8 cellular contexts compared by ENCODE assay signal in the genomic region with DNA sequence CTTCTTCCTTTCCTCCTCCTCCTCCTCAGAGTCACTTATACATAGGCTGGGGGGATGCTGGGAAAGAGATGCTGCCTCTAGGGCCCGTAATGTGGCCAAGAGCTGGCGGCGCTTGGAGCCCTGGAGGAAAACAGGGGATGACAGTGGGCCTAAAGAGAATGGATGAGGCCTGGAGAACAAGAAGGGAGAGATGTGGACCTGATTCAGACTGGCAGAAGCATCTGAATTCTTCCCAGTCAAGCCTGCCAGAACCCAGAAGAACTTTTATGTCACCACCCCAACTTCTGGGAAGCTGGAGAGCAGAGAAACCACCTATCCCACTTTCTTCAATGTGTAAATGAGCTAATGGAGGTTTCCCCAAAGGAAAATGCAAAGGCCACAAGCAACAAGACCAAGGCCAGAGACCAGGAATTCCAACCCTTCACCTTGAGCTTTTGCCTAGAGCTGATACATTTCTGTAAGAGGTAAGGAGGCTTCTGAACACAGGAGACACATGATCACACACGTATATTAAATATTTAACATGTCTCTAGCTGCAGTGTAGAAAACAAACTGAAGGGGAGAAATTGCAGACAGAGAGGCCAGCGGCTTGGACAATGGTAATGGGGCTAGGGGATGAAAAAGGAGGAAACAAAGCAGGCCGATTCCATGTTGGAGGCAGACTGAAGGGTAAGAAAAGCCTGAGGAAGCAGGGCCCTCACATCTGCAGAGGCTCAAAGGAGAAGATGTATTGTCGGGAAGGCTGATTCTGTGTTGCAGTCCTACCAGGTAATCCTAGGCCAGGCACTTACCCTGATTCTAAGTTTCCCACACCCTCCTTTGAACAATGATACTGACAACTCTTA. TPM values are rescaled to one million over a fixed set of nuclear protein-coding genes. Genes with fewer than 3 reads are reported as not detected.
DNase-seq lines count a peak whose midpoint lies in the region; ATAC-seq and TF ChIP-seq lines count a peak whose summit lies in the region.

No MANE protein-coding gene starts in this region.

- TF ChIP-seq CTCF in AG04449 (IDR thresholded peaks at IDR 0.05; ENCODE audit: insufficient read depth, low read length, missing control alignments) = no peak
- TF ChIP-seq CTCF in IMR-90 (conservative IDR thresholded peaks at IDR 0.05; ENCODE audit: low read depth, low read length) = no peak
- no peak for TF ChIP-seq CTCF in dorsolateral prefrontal cortex (IDR thresholded peaks at IDR 0.05 in 54 of 56, conservative IDR thresholded peaks at IDR 0.05 in 2 of 56; ENCODE audit: low read depth in 1 of 56, partially characterized antibody in 56 of 56)

- H3K9me3 ChIP-seq in IMR-90 (ENCODE audit: control insufficient read depth, insufficient read depth, low read length) = no peaks in the 10 kb centered on the region
- H3K9me3 ChIP-seq in muscle layer of duodenum (ENCODE audit: control insufficient read depth in 1 of 2, low read length in 2 of 2) = no peaks in the 10 kb centered on the region

- no peak for ATAC-seq in IMR-90 (ENCODE audit: low read depth)
- no peak for ATAC-seq in HG03432 (IDR thresholded peaks at IDR 0.05; ENCODE audit: unreplicated experiment)

- peak overlapping the region; percentile 88 for H3K9ac ChIP-seq in IMR-90 (ENCODE audit: low read depth, low read length)

- peak overlapping the region; percentile 63 for H2AK9ac ChIP-seq in IMR-90 (replicated peaks; ENCODE audit: low read depth, low read length, poor library complexity)

- peaks cover 19% of the 10 kb centered on the region for H3K9me1 ChIP-seq in IMR-90 (ENCODE audit: insufficient read depth, low read length)

- peak overlapping the region; percentile 74; the same call in 1 of the 2 replicates for H3K56ac ChIP-seq in IMR-90 (ENCODE audit: extremely low read depth, insufficient read depth, low read length)

- BruUV-seq in IMR-90 (replicated peaks; lab: Mats Ljungman, UMichigan) = no TSS peak

- H2BK20ac ChIP-seq in IMR-90 (ENCODE audit: low read depth, low read length) = no peak overlapping the region

- peak overlapping the region; percentile 82 for H3K23ac ChIP-seq in IMR-90 (ENCODE audit: low read depth, low read length)

- H3K27ac ChIP-seq in IMR-90 (ENCODE audit: insufficient read depth, low read length) (peak overlapping the region; percentile 36), dorsolateral prefrontal cortex (peak overlapping the region in 37 of 59 donors; percentile 13 to 97 (median 92)), muscle layer of duodenum (ENCODE audit: low read length) (peak overlapping the region; percentile 94)

- H4K5ac ChIP-seq in IMR-90 (ENCODE audit: low read depth, low read length) = no peak overlapping the region

- H4K20me1 ChIP-seq in IMR-90 (ENCODE audit: insufficient read depth, low read length) = peaks cover 5% of the 10 kb centered on the region; the same call in 1 of the 2 replicates

- H3K27me3 ChIP-seq in IMR-90 (ENCODE audit: control insufficient read depth, insufficient read depth, low read length) = no peaks in the 10 kb centered on the region
- H3K27me3 ChIP-seq in dorsolateral prefrontal cortex = no peaks in the 10 kb centered on the region
- H3K27me3 ChIP-seq in muscle layer of duodenum (ENCODE audit: low read depth, low read length) = no peaks in the 10 kb centered on the region

- H2BK5ac ChIP-seq in IMR-90 (ENCODE audit: low read depth, low read length, poor library complexity, severe bottlenecking) = no peak overlapping the region

- no peak overlapping the region for H2BK15ac ChIP-seq in IMR-90 (ENCODE audit: low read depth, low read length)

- H4K91ac ChIP-seq in IMR-90 (ENCODE audit: insufficient read depth, low read depth, low read length) = no peak overlapping the region

- H2AK5ac ChIP-seq in IMR-90 (ENCODE audit: low read depth, low read length) = peak overlapping the region; percentile 42; the same call in 1 of the 2 replicates

- WGBS in IMR-90 (ENCODE audit: extremely low coverage in 2 of 2, insufficient read length in 1 of 2), 2 experiments = no CpG with 5 or more reads among the region's 7 CpGs

- no peak for TF ChIP-seq RAD21 in IMR-90 (IDR thresholded peaks at IDR 0.05; ENCODE audit: low read length)

- H3K4me2 ChIP-seq in IMR-90 (ENCODE audit: low read depth, low read length) = peak overlapping the region; percentile 95

- H3K4ac ChIP-seq in IMR-90 (ENCODE audit: low read depth, low read length) = peak overlapping the region; percentile 50; the same call in 1 of the 2 replicates

- H3K4me3 ChIP-seq in AG04449 (ENCODE audit: low read depth, low read length) (peak overlapping the region; percentile 97), IMR-90 (ENCODE audit: insufficient read depth, low read depth, low read length) (peak overlapping the region; percentile 90), dorsolateral prefrontal cortex (peak overlapping the region; percentile 63 to 99 (median 90)), muscle layer of duodenum (ENCODE audit: low read depth in 1 of 2, low read length in 2 of 2) (peak overlapping the region; percentile 95 to 98)

- in situ Hi-C loops in IMR-90 (cut with MboI; ENCODE audit: low sequenced_read_pairs) = no loop called here

- POLR2A ChIA-PET in AG04449 (lab: Yijun Ruan, JAX) (interaction anchor here (1.1 to 1.2 kb wide), 2 partner anchors 10 to 121 kb away, joined by 4 read pairs; a partner anchor contains a TSS), IMR-90 (lab: Charles Lee; ENCODE audit: unreplicated experiment) (no interaction called here)

- CTCF ChIA-PET in AG04449 (lab: Yijun Ruan, JAX) = interaction anchor here (0.7 to 1.3 kb wide), 6 partner anchors 10 to 80 kb away, joined by 3 to 5 read pairs (median 3); no protein-coding TSS in a partner anchor
- CTCF ChIA-PET in IMR-90 (lab: Yijun Ruan, JAX) = interaction anchor here (0.6 kb wide), 2 partner anchors 87 to 111 kb away, joined by 4 to 5 read pairs; no protein-coding TSS in a partner anchor

- H3K18ac ChIP-seq in IMR-90 (ENCODE audit: low read depth, low read length) = no peak overlapping the region

- no peak overlapping the region for H2BK120ac ChIP-seq in IMR-90 (ENCODE audit: low read depth, low read length)

- TF ChIP-seq POLR2A in IMR-90 (IDR thresholded peaks at IDR 0.05; ENCODE audit: low read depth, low read length) = no peak

- intact Hi-C loops in IMR-90 (cut with micrococcal nuclease) = loop anchor here (5.0 kb wide), 2 partner anchors 120 to 155 kb away; a partner anchor contains a TSS
- intact Hi-C loops in dorsolateral prefrontal cortex (cut with DNase I) = loop anchor here (2.0 to 10.0 kb wide), 6 partner anchors 52 to 188 kb away; a partner anchor contains a TSS

- peaks cover 21 to 70% of the 10 kb centered on the region in 2 experiments for H3K79me1 ChIP-seq in IMR-90 (ENCODE audit: low read depth in 1 of 2, low read length in 2 of 2)

- DNase-seq in AG04449 (ENCODE audit: low read depth, low spot score) = no peak
- no peak for DNase-seq in IMR-90
- DNase-seq in dorsolateral prefrontal cortex = no peak
- DNase-seq in middle frontal gyrus (ENCODE audit: extremely low spot score, low spot score) = no peak
- no peak for DNase-seq in stimulated activated CD4-positive, alpha-beta T cell treated with anti-CD3 and anti-CD28 coated beads, Interleukin-2, amount 100 ng/mL, for 24 hours
- DNase-seq in NCI-H526 treated with DMSO at 0.1 percent for 48 hours (lab: John Stamatoyannopoulos, UW) = no peak

- H4K8ac ChIP-seq in IMR-90 (ENCODE audit: low read depth in 2 of 2, low read length in 2 of 2) = peak overlapping the region in 1 of 2 experiments; percentile 69; a peak in 3 of 4 replicates

- no peak overlapping the region for H2AFZ ChIP-seq in IMR-90 (replicated peaks; ENCODE audit: low read length, poor library complexity)

- peak overlapping the region; percentile 89 for H3K14ac ChIP-seq in IMR-90 (replicated peaks; ENCODE audit: low read depth, low read length)

- peaks cover 34% of the 10 kb centered on the region for H3K36me3 ChIP-seq in IMR-90 (ENCODE audit: control insufficient read depth, insufficient read depth, low read length)
- peaks cover 32 to 33% of the 10 kb centered on the region in 2 donors for H3K36me3 ChIP-seq in muscle layer of duodenum (ENCODE audit: control insufficient read depth in 1 of 2, insufficient read depth in 2 of 2, low read length in 2 of 2)

- dilution Hi-C loops in IMR-90 (cut with HindIII; ENCODE audit: low sequenced_read_pairs, unreplicated experiment) = no loop called here

- peaks cover 10% of the 10 kb centered on the region for H3K4me1 ChIP-seq in IMR-90 (ENCODE audit: control insufficient read depth, insufficient read depth, low read length)
- H3K4me1 ChIP-seq in muscle layer of duodenum (ENCODE audit: control insufficient read depth in 1 of 2, insufficient read depth in 2 of 2, low read length in 2 of 2) = peaks cover 25 to 55% of the 10 kb centered on the region in 2 donors

TF ChIP-seq in IMR-90, 13 proteins besides CTCF, POLR2A, EP300 and RAD21 (continues in another document):
- no peak for TF ChIP-seq BHLHE40 (IDR thresholded peaks at IDR 0.05; ENCODE audit: low read depth, low read length)

RNA-seq across cellular contexts. Expression of a gene that starts 1.1 kb away (rescaled TPM):
- total RNA-seq in IMR-90 (2012; rRNA removed) (11.1 and 11.5 TPM in 2 replicates), dorsolateral prefrontal cortex (10 to 100 TPM; 17.7 to 34.3 (median 24.3) TPM)
- 9.0 and 10.8 TPM in 2 replicates for polyA plus RNA-seq in IMR-90 (2012; rRNA removed)
- polyA plus RNA-seq in IMR-90 (2012; cell fraction: cytosol; rRNA removed) = 2.5 and 3.4 TPM in 2 replicates
- 6.7 and 14.2 TPM in 2 replicates for polyA plus RNA-seq in IMR-90 (2012; cell fraction: nucleus; rRNA removed; ENCODE audit: low replicate concordance)

RNA-seq across cellular contexts. Expression of a gene that starts 1.3 kb away (rescaled TPM):
- total RNA-seq in IMR-90 (2012; rRNA removed) (272 and 339 TPM in 2 replicates), dorsolateral prefrontal cortex (100 to 1,000 TPM in 20 of 120 experiments, 10 to 100 TPM in 100; 60.0 to 125 (median 89.3) TPM)
- 367 and 389 TPM in 2 replicates for polyA plus RNA-seq in IMR-90 (2012; rRNA removed)
- 266 and 365 TPM in 2 replicates for polyA plus RNA-seq in IMR-90 (2012; cell fraction: cytosol; rRNA removed)
- 346 and 590 TPM in 2 replicates for polyA plus RNA-seq in IMR-90 (2012; cell fraction: nucleus; rRNA removed; ENCODE audit: low replicate concordance)

RNA-seq across cellular contexts. Expression of a gene that starts 9.7 kb away (rescaled TPM):
- 18.6 and 24.4 TPM in 2 replicates for total RNA-seq in IMR-90 (2012; rRNA removed)
- polyA plus RNA-seq in IMR-90 (2012; rRNA removed) = 132 and 180 TPM in 2 replicates
- polyA plus RNA-seq in IMR-90 (2012; cell fraction: cytosol; rRNA removed) = 73.3 and 76.1 TPM in 2 replicates
- polyA plus RNA-seq in IMR-90 (2012; cell fraction: nucleus; rRNA removed; ENCODE audit: low replicate concordance) = 71.9 and 78.4 TPM in 2 replicates
- total RNA-seq in dorsolateral prefrontal cortex = 100 to 1,000 TPM in 3 of 120 experiments, 10 to 100 TPM in 117; 45.6 to 116 (median 75.0) TPM

RNA-seq across cellular contexts. Expression of a gene that starts 16.9 kb away (rescaled TPM):
- total RNA-seq in IMR-90 (2012; rRNA removed) (16.7 and 33.5 TPM in 2 replicates), dorsolateral prefrontal cortex (100 to 1,000 TPM in 118 of 120 experiments, 10 to 100 TPM in 2; 89.6 to 219 (median 142) TPM)
- 66.2 and 108 TPM in 2 replicates for polyA plus RNA-seq in IMR-90 (2012; rRNA removed)
- 41.8 and 75.0 TPM in 2 replicates for polyA plus RNA-seq in IMR-90 (2012; cell fraction: cytosol; rRNA removed)
- 76.6 and 101 TPM in 2 replicates for polyA plus RNA-seq in IMR-90 (2012; cell fraction: nucleus; rRNA removed; ENCODE audit: low replicate concordance)

RNA-seq across cellular contexts. Expression of a gene that starts 53.3 kb away (rescaled TPM):
- total RNA-seq in IMR-90 (2012; rRNA removed) = 1.4 and 1.7 TPM in 2 replicates
- 3.3 and 3.8 TPM in 2 replicates for polyA plus RNA-seq in IMR-90 (2012; rRNA removed)
- polyA plus RNA-seq in IMR-90 (2012; cell fraction: cytosol; rRNA removed) = 2.0 and 3.8 TPM in 2 replicates
- 6.7 and 13.0 TPM in 2 replicates for polyA plus RNA-seq in IMR-90 (2012; cell fraction: nucleus; rRNA removed; ENCODE audit: low replicate concordance)
- total RNA-seq in dorsolateral prefrontal cortex = 10 to 100 TPM in 101 of 120 experiments, 1 to 10 TPM in 19; 6.7 to 24.3 (median 11.9) TPM

Comparison
In these comparisons a context has a peak if more than half of its experiments do, and no peak if none do; other contexts are left out.
1. H3K27ac ChIP-seq: peak in every context shown above with its lines; median percentile 94 in muscle layer of duodenum; 92 in dorsolateral prefrontal cortex; 36 in IMR-90.